ENCODE assay signal across 15 cellular contexts in the genomic region with DNA sequence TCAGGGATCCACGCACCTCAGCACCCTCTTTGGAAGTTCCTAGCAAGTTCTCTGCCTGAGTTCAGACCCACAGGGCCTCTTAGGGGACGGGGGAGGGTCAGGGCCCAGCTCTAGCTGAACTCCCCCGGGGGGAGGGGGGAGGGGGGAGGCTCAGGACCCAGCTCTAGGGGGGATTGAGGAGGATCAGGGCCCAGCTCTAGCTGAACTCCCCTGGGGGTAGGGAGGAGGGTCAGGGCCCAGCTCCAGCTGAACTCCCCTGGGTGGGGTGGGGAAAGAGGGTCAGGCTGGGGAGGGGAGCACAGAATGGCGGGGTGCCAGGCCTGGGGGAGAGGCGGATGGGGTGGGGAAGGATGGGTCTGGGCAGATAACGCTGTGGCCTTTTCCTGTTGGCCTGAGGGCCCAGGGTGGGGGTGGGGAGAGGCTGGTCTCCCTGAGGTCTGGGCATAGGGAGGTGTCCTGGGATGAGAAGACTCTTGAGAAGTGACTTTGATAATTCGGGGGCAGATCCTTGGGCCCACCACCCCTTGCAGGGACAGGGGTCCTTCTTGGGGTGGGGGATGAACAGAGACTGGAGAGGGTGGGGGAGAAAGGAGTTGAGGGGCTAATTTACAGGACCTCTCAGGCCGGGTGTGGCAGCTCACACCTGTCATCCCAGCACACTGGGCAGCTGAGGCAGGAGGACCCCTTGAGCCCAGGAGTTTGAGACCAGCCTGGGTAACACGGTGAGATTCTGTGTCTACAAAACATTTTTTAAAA. TPM values are rescaled to one million over a fixed set of nuclear protein-coding genes. Genes with fewer than 3 reads are reported as not detected.
A peak's percentile ranks its signal among the peaks of the same experiment; 100 is the strongest.
DNase-seq lines count a peak whose midpoint lies in the region; ATAC-seq and TF ChIP-seq lines count a peak whose summit lies in the region.
"Had no signal": no experiment of that assay in that cellular context is flagged by ENCODE, and none has a peak within 500 bp of the region (broad histone marks: within the 10 kb centered on the region; RNA-seq: fewer than 3 reads in every experiment).

No MANE protein-coding gene starts in this region.

- TF ChIP-seq CTCF in SK-N-SH (IDR thresholded peaks at IDR 0.05) (no peak), upper lobe of right lung (IDR thresholded peaks at IDR 0.05) (no peak)

- DNase-seq in SK-N-SH (peak; percentile 61), right cardiac atrium (peak in 2 of 3 donors; percentile 54 to 80), upper lobe of right lung (no peak), HEK293T (ENCODE audit: extremely low spot score) (no peak), immature natural killer cell (no peak)
- DNase-seq: activated CD4-positive, alpha-beta T cell treated with anti-CD3 and anti-CD28 coated beads, Interleukin-2, amount 50 U/mL, for 48 hours; activated naive CD4-positive, alpha-beta T cell treated with anti-CD3 and anti-CD28 coated beads, Interleukin-2, amount 50 U/mL, for 16 hours; DMS153; foreskin keratinocyte; NCI-H524; tibial artery had no signal

- no peak overlapping the region for H3K4me3 Mint-ChIP-seq in immature natural killer cell

- peaks cover under 1 to 6% (median 6%) of the 10 kb centered on the region in 3 donors for H3K27me3 Mint-ChIP-seq in immature natural killer cell (ENCODE audit: low read depth in 3 of 3)

- no peaks in the 10 kb centered on the region for H3K36me3 Mint-ChIP-seq in immature natural killer cell

- no peaks in the 10 kb centered on the region for H3K79me2 ChIP-seq in SK-N-SH (ENCODE audit: insufficient read depth)

- no peak overlapping the region for H3K27ac Mint-ChIP-seq in immature natural killer cell

- WGBS in SK-N-SH (ENCODE audit: low lambda C conversion rate): 56% methylated on average over 8 of the region's 9 CpGs
- 44% methylated on average over 9 of the region's 9 CpGs for WGBS in right cardiac atrium

- CTCF ChIA-PET in SK-N-SH (lab: Yijun Ruan, JAX): interaction anchor here (1.0 to 1.7 kb wide), 3 partner anchors 22 to 192 kb away, joined by 3 to 5 read pairs (median 3); a partner anchor contains a TSS
- CTCF ChIA-PET in HEK293T (lab: Yijun Ruan, JAX): no interaction called here

- intact Hi-C loops in right cardiac atrium (cut with DNase I): no loop called here
- intact Hi-C loops in upper lobe of right lung (cut with DNase I): no loop called here

- H3K27ac ChIP-seq in SK-N-SH (ENCODE audit: low read depth in 2 of 2, low read length in 1 of 2) (no peak overlapping the region), right cardiac atrium (ENCODE audit: low read length) (peak overlapping the region; percentile 4), upper lobe of right lung (peak overlapping the region; percentile 24)
- H3K27ac ChIP-seq: 22Rv1, foreskin keratinocyte, tibial artery had no signal

- no peaks in the 10 kb centered on the region for H3K9me3 ChIP-seq in SK-N-SH
- no peaks in the 10 kb centered on the region for H3K9me3 ChIP-seq in right cardiac atrium (ENCODE audit: control insufficient read depth, low read length)
- H3K9me3 ChIP-seq in upper lobe of right lung: no peaks in the 10 kb centered on the region
- H3K9me3 ChIP-seq: tibial artery had no signal

- H3K9ac ChIP-seq in SK-N-SH: no peak overlapping the region

- POLR2A ChIA-PET in SK-N-SH (lab: Yijun Ruan, JAX) (interaction anchor here (0.6 kb wide), 1 partner anchor 10 kb away, joined by 3 read pairs; no protein-coding TSS in a partner anchor), HEK293T (lab: Yijun Ruan, JAX) (interaction anchor here (1.3 kb wide), 1 partner anchor 69 kb away, joined by 3 read pairs; no protein-coding TSS in a partner anchor)

- no peaks in the 10 kb centered on the region for H3K9me3 Mint-ChIP-seq in immature natural killer cell

- H3K4me2 ChIP-seq in SK-N-SH: no peak overlapping the region

- H3K4me1 Mint-ChIP-seq in immature natural killer cell: peaks cover 2 to 4% of the 10 kb centered on the region in 2 donors

- ATAC-seq in SK-N-SH treated with all-trans-retinoic acid at 6 μM for 48 hours (no peak), right cardiac atrium (peak in 1 of 2 donors; percentile 56), upper lobe of right lung (peak; percentile 14)
- ATAC-seq: foreskin keratinocyte had no signal

- no peak overlapping the region for H3K4me3 ChIP-seq in SK-N-SH (ENCODE audit: low read depth in 2 of 2, low read length in 1 of 2)
- no peak overlapping the region for H3K4me3 ChIP-seq in right cardiac atrium (ENCODE audit: low read length)
- H3K4me3 ChIP-seq in upper lobe of right lung: no peak overlapping the region
- H3K4me3 ChIP-seq: tibial artery had no signal

- H3K27me3 ChIP-seq in SK-N-SH (ENCODE audit: insufficient read depth) (no peaks in the 10 kb centered on the region), right cardiac atrium (ENCODE audit: control insufficient read depth, insufficient read depth) (no peaks in the 10 kb centered on the region), upper lobe of right lung (no peaks in the 10 kb centered on the region)
- H3K27me3 ChIP-seq: foreskin keratinocyte, tibial artery had no signal

- H2AFZ ChIP-seq in SK-N-SH (ENCODE audit: low read depth): no peak overlapping the region

- no peak for TF ChIP-seq RAD21 in SK-N-SH (IDR thresholded peaks at IDR 0.05; ENCODE audit: low read length)

- H4K20me1 ChIP-seq in SK-N-SH (ENCODE audit: insufficient read depth): no peaks in the 10 kb centered on the region

- H3K36me3 ChIP-seq in SK-N-SH (replicated peaks in 1 of 2; ENCODE audit: control insufficient read depth in 1 of 2, insufficient read depth in 2 of 2, low read length in 1 of 2) (no peaks in the 10 kb centered on the region), upper lobe of right lung (no peaks in the 10 kb centered on the region)
- H3K36me3 ChIP-seq: tibial artery had no signal

- TF ChIP-seq EP300 in SK-N-SH (IDR thresholded peaks at IDR 0.05; ENCODE audit: borderline replicate concordance in 1 of 2, low read depth in 1 of 2, low read length in 1 of 2): no peak

- no peaks in the 10 kb centered on the region for H3K9me2 ChIP-seq in SK-N-SH

- H3K4me1 ChIP-seq in SK-N-SH (ENCODE audit: control insufficient read depth in 1 of 2, insufficient read depth in 2 of 2, low read depth in 1 of 2, low read length in 1 of 2): peaks cover 0 to 20% of the 10 kb centered on the region in 2 experiments; a peak in 1 of 4 replicates
- peaks cover 3% of the 10 kb centered on the region for H3K4me1 ChIP-seq in right cardiac atrium (ENCODE audit: control insufficient read depth, insufficient read depth, low read length)
- H3K4me1 ChIP-seq in upper lobe of right lung: peaks cover 24% of the 10 kb centered on the region

- H3F3A ChIP-seq in SK-N-SH (replicated peaks; ENCODE audit: insufficient read depth): peaks cover 4% of the 10 kb centered on the region

TF ChIP-seq in HEK293T, 16 proteins besides CTCF, POLR2A, EP300 and RAD21 (continues in another document):
- TF ChIP-seq TARDBP (IDR thresholded peaks at IDR 0.05) (no peak), LEF1 (IDR thresholded peaks at IDR 0.05; ENCODE audit: borderline replicate concordance) (no peak), ARNT (IDR thresholded peaks at IDR 0.05) (no peak), NFRKB (IDR thresholded peaks at IDR 0.05) (no peak), FOXM1 (IDR thresholded peaks at IDR 0.05; ENCODE audit: borderline replicate concordance) (no peak), L3MBTL2 (conservative IDR thresholded peaks at IDR 0.05) (no peak), SP1 (IDR thresholded peaks at IDR 0.05) (no peak), SUZ12 (IDR thresholded peaks at IDR 0.05) (no peak), CTBP1 (IDR thresholded peaks at IDR 0.05; ENCODE audit: borderline replicate concordance) (no peak), FOXA1 (IDR thresholded peaks at IDR 0.05) (no peak), BHLHE40 (IDR thresholded peaks at IDR 0.05; ENCODE audit: borderline replicate concordance) (no peak)
- TF ChIP-seq, protein P1, sequence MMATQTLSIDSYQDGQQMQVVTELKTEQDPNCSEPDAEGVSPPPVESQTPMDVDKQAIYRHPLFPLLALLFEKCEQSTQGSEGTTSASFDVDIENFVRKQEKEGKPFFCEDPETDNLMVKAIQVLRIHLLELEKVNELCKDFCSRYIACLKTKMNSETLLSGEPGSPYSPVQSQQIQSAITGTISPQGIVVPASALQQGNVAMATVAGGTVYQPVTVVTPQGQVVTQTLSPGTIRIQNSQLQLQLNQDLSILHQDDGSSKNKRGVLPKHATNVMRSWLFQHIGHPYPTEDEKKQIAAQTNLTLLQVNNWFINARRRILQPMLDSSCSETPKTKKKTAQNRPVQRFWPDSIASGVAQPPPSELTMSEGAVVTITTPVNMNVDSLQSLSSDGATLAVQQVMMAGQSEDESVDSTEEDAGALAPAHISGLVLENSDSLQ (IDR thresholded peaks at IDR 0.05): no peak

RNA-seq across cellular contexts. Expression of a gene that starts 5.5 kb away (rescaled TPM):
- polyA plus RNA-seq in SK-N-SH (2012; rRNA removed) (172 and 243 TPM in 2 replicates), right cardiac atrium (42.9 TPM), immature natural killer cell (100 to 1,000 TPM in 1 of 3 donors, 10 to 100 TPM in 2; 70.0 to 185 (median 87.8) TPM)
- 81.4 and 143 TPM in 2 replicates for polyA plus RNA-seq in SK-N-SH (2012; cell fraction: cytosol; rRNA removed)
- polyA plus RNA-seq in SK-N-SH (2012; cell fraction: nucleus; rRNA removed): 286 and 334 TPM in 2 replicates
- total RNA-seq in right cardiac atrium (100 to 1,000 TPM in 1 of 4 donors, 10 to 100 TPM in 3; 67.5 to 119 (median 82.3) TPM), upper lobe of right lung (245 TPM)

RNA-seq across cellular contexts. Expression of a gene that starts 30.0 kb away (rescaled TPM):
- 1.5 and 1.6 TPM in 2 replicates for polyA plus RNA-seq in SK-N-SH (2012; rRNA removed)
- polyA plus RNA-seq in SK-N-SH (2012; cell fraction: cytosol; rRNA removed): 0.59 and 1.2 TPM in 2 replicates
- polyA plus RNA-seq in SK-N-SH (2012; cell fraction: nucleus; rRNA removed): 1.8 and 2.1 TPM in 2 replicates
- total RNA-seq in right cardiac atrium: not detected
- 0.05 TPM for polyA plus RNA-seq in right cardiac atrium
- total RNA-seq in upper lobe of right lung: 0.46 TPM
- polyA plus RNA-seq in immature natural killer cell: not detected
- total RNA-seq: foreskin keratinocyte had no signal

RNA-seq across cellular contexts. Expression of a gene that starts 35.9 kb away (rescaled TPM):
- polyA plus RNA-seq in SK-N-SH (2012; rRNA removed) (0.15 TPM in 2 replicates), right cardiac atrium (0.11 TPM), immature natural killer cell (not detected)
- polyA plus RNA-seq in SK-N-SH (2012; cell fraction: cytosol; rRNA removed): not detected in 2 replicates
- polyA plus RNA-seq in SK-N-SH (2012; cell fraction: nucleus; rRNA removed): 2.3 and 2.4 TPM in 2 replicates
- total RNA-seq in right cardiac atrium (not detected), upper lobe of right lung (0.75 TPM)
- total RNA-seq: foreskin keratinocyte, lung microvascular endothelial cell, pulmonary artery endothelial cell had no signal

RNA-seq across cellular contexts. Expression of a gene that starts 40.9 kb away (rescaled TPM):
- polyA plus RNA-seq in SK-N-SH (2012; rRNA removed) (0.03 and 0.08 TPM in 2 replicates), right cardiac atrium (0.02 TPM), immature natural killer cell (not detected)
- polyA plus RNA-seq in SK-N-SH (2012; cell fraction: cytosol; rRNA removed): 0.05 TPM in 2 replicates
- polyA plus RNA-seq in SK-N-SH (2012; cell fraction: nucleus; rRNA removed): 0.06 TPM in 2 replicates
- total RNA-seq in right cardiac atrium (under 1 TPM in 1 of 4 donors, not detected in 3; 0.22 TPM), upper lobe of right lung (15.9 TPM)
- total RNA-seq: pulmonary artery endothelial cell had no signal

RNA-seq across cellular contexts. Expression of a gene that starts 49.0 kb away (rescaled TPM):
- polyA plus RNA-seq in SK-N-SH (2012; rRNA removed): not detected in 2 replicates
- not detected in 2 replicates for polyA plus RNA-seq in SK-N-SH (2012; cell fraction: cytosol; rRNA removed)
- not detected in 2 replicates for polyA plus RNA-seq in SK-N-SH (2012; cell fraction: nucleus; rRNA removed)
- total RNA-seq in right cardiac atrium: not detected
- polyA plus RNA-seq in right cardiac atrium: not detected
- not detected for total RNA-seq in upper lobe of right lung
- polyA plus RNA-seq in immature natural killer cell: not detected
- total RNA-seq: foreskin keratinocyte, lung microvascular endothelial cell, pulmonary artery endothelial cell had no signal
- polyA plus RNA-seq: foreskin keratinocyte had no signal

Comparison
In these comparisons a context has a peak if more than half of its experiments do, and no peak if none do; other contexts are left out.
1. DNase-seq: peak in SK-N-SH (single experiment) and right cardiac atrium (2 of 3); none in upper lobe of right lung (single experiment), HEK293T (single experiment) and immature natural killer cell (0 of 3).
2. H3K27ac ChIP-seq: peak in right cardiac atrium (single experiment) and upper lobe of right lung (single experiment); none in SK-N-SH (0 of 2).